ENCODE assay signal across 21 cellular contexts in the genomic region with DNA sequence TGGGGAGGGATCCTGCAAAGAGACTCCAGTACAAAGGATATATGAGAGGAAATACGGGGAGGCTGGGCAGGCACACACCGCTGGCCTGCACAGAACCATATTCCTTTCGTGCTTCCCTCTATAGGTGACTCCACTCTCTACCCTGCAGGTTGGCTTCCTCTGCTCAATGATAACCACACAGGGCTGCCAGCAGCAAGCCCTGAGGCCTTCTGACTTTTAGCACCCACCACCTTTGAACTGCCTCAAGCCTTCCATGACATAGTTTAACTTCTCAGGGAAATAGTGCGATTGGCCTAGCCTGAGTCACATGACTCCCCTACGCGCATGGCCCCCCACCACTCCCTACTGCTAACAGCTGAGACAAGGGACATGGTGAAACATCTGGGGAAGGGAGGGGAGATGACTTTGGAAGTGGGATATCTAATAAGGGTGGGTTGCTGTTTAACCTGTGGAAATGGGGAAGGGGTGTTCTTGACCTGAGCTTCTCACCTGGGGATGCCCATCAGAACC. TPM values are rescaled to one million over a fixed set of nuclear protein-coding genes. Genes with fewer than 3 reads are reported as not detected.
DNase-seq lines count a peak whose midpoint lies in the region; ATAC-seq, FAIRE-seq and TF ChIP-seq lines count a peak whose summit lies in the region.
"Had no signal": no experiment of that assay in that cellular context is flagged by ENCODE, and none has a peak within 500 bp of the region (broad histone marks: within the 10 kb centered on the region; RNA-seq: fewer than 3 reads in every experiment).

No MANE protein-coding gene starts in this region.

- no peak overlapping the region for H3K56ac ChIP-seq in IMR-90 (ENCODE audit: extremely low read depth, insufficient read depth, low read length)

- dilution Hi-C loops in IMR-90 (cut with HindIII; ENCODE audit: low sequenced_read_pairs, unreplicated experiment) = no loop called here

- TF ChIP-seq EP300 in K562 (IDR thresholded peaks at IDR 0.05; ENCODE audit: low read length) = no peak

- no peaks in the 10 kb centered on the region for H3K27me3 ChIP-seq in IMR-90 (ENCODE audit: control insufficient read depth, insufficient read depth, low read length)
- 0 out of 5 replicates have a peak, but pooled peaks cover 0 to 5% of the 10 kb centered on the region in 2 experiments for H3K27me3 ChIP-seq in K562 (ENCODE audit: control insufficient read depth in 2 of 2, insufficient read depth in 2 of 2, low read length in 2 of 2)
- H3K27me3 ChIP-seq in gastrocnemius medialis = no peaks in the 10 kb centered on the region
- no peaks in the 10 kb centered on the region for H3K27me3 ChIP-seq in dorsolateral prefrontal cortex
- H3K27me3 ChIP-seq: stomach, vagina had no signal

- no peak overlapping the region for H2AK9ac ChIP-seq in IMR-90 (replicated peaks; ENCODE audit: low read depth, low read length, poor library complexity)

- no peak overlapping the region for H4K5ac ChIP-seq in IMR-90 (ENCODE audit: low read depth, low read length)

- H2BK20ac ChIP-seq in IMR-90 (ENCODE audit: low read depth, low read length) = peak overlapping the region; percentile 3; the same call in 1 of the 2 replicates

- H3K4me1 ChIP-seq in IMR-90 (ENCODE audit: control insufficient read depth, insufficient read depth, low read length) (peaks cover 14% of the 10 kb centered on the region), K562 (replicated peaks in 1 of 2; ENCODE audit: control insufficient read depth in 2 of 2, insufficient read depth in 2 of 2, low read length in 2 of 2) (peaks cover 0 to 19% of the 10 kb centered on the region in 2 experiments; a peak in 2 of 5 replicates), gastrocnemius medialis (peaks cover 11 to 22% of the 10 kb centered on the region in 2 donors)

- intact Hi-C loops in IMR-90 (cut with micrococcal nuclease) (loop anchor here (5.0 to 10.0 kb wide), 4 partner anchors 115 to 427 kb away; no protein-coding TSS in a partner anchor), K562 (cut with micrococcal nuclease) (no loop called here), gastrocnemius medialis (cut with DNase I; ENCODE audit: low total_unique reads) (loop anchor here (2.0 to 10.0 kb wide), 5 partner anchors 83 to 537 kb away; partner anchors contain the start of gene TDP1), dorsolateral prefrontal cortex (cut with DNase I) (loop anchor here (5.0 to 10.0 kb wide), 8 partner anchors 115 to 497 kb away; no protein-coding TSS in a partner anchor)

- H4K91ac ChIP-seq in IMR-90 (ENCODE audit: insufficient read depth, low read depth, low read length) = no peak overlapping the region

- no peak overlapping the region for H3K4ac ChIP-seq in IMR-90 (ENCODE audit: low read depth, low read length)

- H3K4me3 ChIP-seq in IMR-90 (ENCODE audit: insufficient read depth, low read depth, low read length) (no peak overlapping the region), K562 (no peak overlapping the region), gastrocnemius medialis (no peak overlapping the region), dorsolateral prefrontal cortex (no peak overlapping the region)
- H3K4me3 ChIP-seq: PC-9, psoas muscle, stomach, vagina had no signal

- H3K9me3 ChIP-seq in IMR-90 (ENCODE audit: control insufficient read depth, insufficient read depth, low read length) (no peaks in the 10 kb centered on the region), K562 (replicated peaks; ENCODE audit: control insufficient read depth, insufficient read depth, low read depth, low read length) (no peaks in the 10 kb centered on the region), gastrocnemius medialis (no peaks in the 10 kb centered on the region)
- H3K9me3 ChIP-seq: Caco-2, psoas muscle, stomach, vagina had no signal

- H3K18ac ChIP-seq in IMR-90 (ENCODE audit: low read depth, low read length) = no peak overlapping the region

- H2AK5ac ChIP-seq in IMR-90 (ENCODE audit: low read depth, low read length) = no peak overlapping the region

- H3K4me2 ChIP-seq in IMR-90 (ENCODE audit: low read depth, low read length) (no peak overlapping the region), K562 (ENCODE audit: insufficient read depth, low read length) (no peak overlapping the region)
- H3K4me2 ChIP-seq: PC-9 had no signal

- TF ChIP-seq CTCF in IMR-90 (conservative IDR thresholded peaks at IDR 0.05; ENCODE audit: low read depth, low read length) = no peak
- TF ChIP-seq CTCF in K562 (IDR thresholded peaks at IDR 0.05 in 2 of 3, conservative IDR thresholded peaks at IDR 0.05 in 1 of 3; ENCODE audit: insufficient read depth in 2 of 3, low read depth in 1 of 3, low read length in 3 of 3) = no peak
- TF ChIP-seq CTCF in gastrocnemius medialis (IDR thresholded peaks at IDR 0.05 in 4 of 5, conservative IDR thresholded peaks at IDR 0.05 in 1 of 5) = no peak
- TF ChIP-seq CTCF in dorsolateral prefrontal cortex (IDR thresholded peaks at IDR 0.05 in 54 of 56, conservative IDR thresholded peaks at IDR 0.05 in 2 of 56; ENCODE audit: low read depth in 1 of 56, partially characterized antibody in 56 of 56) = no peak

- no peak for FAIRE-seq in K562 (lab: Jason Lieb, UNC)
- FAIRE-seq: frontal cortex had no signal

- H3K14ac ChIP-seq in IMR-90 (replicated peaks; ENCODE audit: low read depth, low read length) = no peak overlapping the region

- TF ChIP-seq POLR2A in IMR-90 (IDR thresholded peaks at IDR 0.05; ENCODE audit: low read depth, low read length) = no peak
- TF ChIP-seq POLR2A in K562 (conservative IDR thresholded peaks at IDR 0.05) = no peak
- no peak for TF ChIP-seq POLR2A in gastrocnemius medialis (IDR thresholded peaks at IDR 0.05)

- ATAC-seq in IMR-90 (ENCODE audit: low read depth) = no peak
- no peak for ATAC-seq in K562
- ATAC-seq in gastrocnemius medialis = no peak
- no peak for ATAC-seq in HG03521 (IDR thresholded peaks at IDR 0.05; ENCODE audit: unreplicated experiment)
- no peak for ATAC-seq in HG02571 (IDR thresholded peaks at IDR 0.05; ENCODE audit: unreplicated experiment)
- ATAC-seq: activated T-cell treated with anti-CD3 and anti-CD28 coated beads, Interleukin-2, amount 50 U/mL, for 72 hours; psoas muscle had no signal

- H4K8ac ChIP-seq in IMR-90 (ENCODE audit: low read depth in 2 of 2, low read length in 2 of 2) = no peak overlapping the region

- TF ChIP-seq RAD21 in IMR-90 (IDR thresholded peaks at IDR 0.05; ENCODE audit: low read length) = no peak
- TF ChIP-seq RAD21 in K562 (CRISPR knock-in tag; conservative IDR thresholded peaks at IDR 0.05 in 1 of 2, IDR thresholded peaks at IDR 0.05 in 1 of 2) = no peak

- no peaks in the 10 kb centered on the region for H4K20me1 ChIP-seq in IMR-90 (ENCODE audit: insufficient read depth, low read length)
- no peaks in the 10 kb centered on the region for H4K20me1 ChIP-seq in K562 (replicated peaks; ENCODE audit: control insufficient read depth, insufficient read depth, low read length)

- H2BK15ac ChIP-seq in IMR-90 (ENCODE audit: low read depth, low read length) = no peak overlapping the region

- in situ Hi-C loops in IMR-90 (cut with MboI; ENCODE audit: low sequenced_read_pairs) = loop anchor here (10.0 kb wide), 1 partner anchor 195 kb away; no protein-coding TSS in a partner anchor
- in situ Hi-C loops in K562 (cut with MboI) = no loop called here
- in situ Hi-C loops in gastrocnemius medialis (cut with MboI; ENCODE audit: low sequenced_read_pairs in 4 of 4) = loop anchor here in 3 of 4 donors (10.0 to 25.0 kb wide), 4 partner anchors 235 to 395 kb away; no protein-coding TSS in a partner anchor

- BruUV-seq in IMR-90 (replicated peaks; lab: Mats Ljungman, UMichigan) (no TSS peak), K562 (replicated peaks; lab: Mats Ljungman, UMichigan) (no TSS peak)

- H3K9ac ChIP-seq in IMR-90 (ENCODE audit: low read depth, low read length) (no peak overlapping the region), K562 (ENCODE audit: insufficient read depth in 1 of 2, low read depth in 2 of 2, low read length in 2 of 2) (no peak overlapping the region)

- peaks cover 6% of the 10 kb centered on the region for H3K9me1 ChIP-seq in IMR-90 (ENCODE audit: insufficient read depth, low read length)
- no peaks in the 10 kb centered on the region for H3K9me1 ChIP-seq in K562 (ENCODE audit: control insufficient read depth, insufficient read depth, low read length)

- H2AFZ ChIP-seq in IMR-90 (replicated peaks; ENCODE audit: low read length, poor library complexity) (no peak overlapping the region), K562 (ENCODE audit: low read depth, low read length) (no peak overlapping the region)
- H2AFZ ChIP-seq: PC-9 had no signal

- no peak overlapping the region for H3K23ac ChIP-seq in IMR-90 (ENCODE audit: low read depth, low read length)

- CTCF ChIA-PET in IMR-90 (lab: Yijun Ruan, JAX) (no interaction called here), K562 (lab: Yijun Ruan, JAX; ENCODE audit: low intra/inter-chr PET ratio) (no interaction called here)

- 0 out of 2 replicates have a peak, but pooled peaks cover 2% of the 10 kb centered on the region for H3K36me3 ChIP-seq in IMR-90 (ENCODE audit: control insufficient read depth, insufficient read depth, low read length)
- no peaks in the 10 kb centered on the region for H3K36me3 ChIP-seq in K562 (ENCODE audit: control insufficient read depth, insufficient read depth, low read length)
- H3K36me3 ChIP-seq in gastrocnemius medialis = no peaks in the 10 kb centered on the region
- H3K36me3 ChIP-seq: stomach, vagina had no signal

- H3K79me2 ChIP-seq in K562 (ENCODE audit: control insufficient read depth, insufficient read depth, low read length) = no peaks in the 10 kb centered on the region

- H3K27ac ChIP-seq in IMR-90 (ENCODE audit: insufficient read depth, low read length) = no peak overlapping the region
- no peak overlapping the region for H3K27ac ChIP-seq in K562 (ENCODE audit: extremely low read depth, low read depth, low read length)
- peak overlapping the region in 3 of 4 donors; percentile 95 to 97 (median 95) for H3K27ac ChIP-seq in gastrocnemius medialis
- peak overlapping the region in 8 of 59 donors; percentile 1 to 94 (median 32) for H3K27ac ChIP-seq in dorsolateral prefrontal cortex
- H3K27ac ChIP-seq: PC-9, vagina had no signal

- no peak overlapping the region for H2BK5ac ChIP-seq in IMR-90 (ENCODE audit: low read depth, low read length, poor library complexity, severe bottlenecking)

- peaks cover 21 to 48% of the 10 kb centered on the region in 2 experiments for H3K79me1 ChIP-seq in IMR-90 (ENCODE audit: low read depth in 1 of 2, low read length in 2 of 2)

- no peak overlapping the region for H2BK120ac ChIP-seq in IMR-90 (ENCODE audit: low read depth, low read length)

- no CpG with 5 or more reads among the region's 6 CpGs for WGBS in IMR-90 (ENCODE audit: extremely low coverage in 2 of 2, insufficient read length in 1 of 2), 2 experiments
- WGBS in K562 (ENCODE audit: insufficient coverage, low coverage, missing lambda C conversion rate) = 33% methylated on average over 5 of the region's 6 CpGs

- POLR2A ChIA-PET in IMR-90 (lab: Charles Lee; ENCODE audit: unreplicated experiment) = no interaction called here
- POLR2A ChIA-PET in K562 (lab: Yijun Ruan, JAX) = no interaction called here

- peak; percentile 21 for DNase-seq in activated CD4-positive, alpha-beta T cell treated with anti-CD3 and anti-CD28 coated beads for 48 hours
- no peak for DNase-seq in activated CD4-positive, alpha-beta T cell treated with anti-CD3 and anti-CD28 coated beads, Interleukin-2, amount 50 U/mL, for 48 hours
- DNase-seq in IMR-90 = no peak
- DNase-seq in K562 (ENCODE audit: extremely low read depth in 1 of 4, low spot score in 3 of 4) = no peak
- DNase-seq in gastrocnemius medialis = no peak
- no peak for DNase-seq in dorsolateral prefrontal cortex
- DNase-seq: activated CD4-positive, alpha-beta T cell treated with anti-CD3 and anti-CD28 coated beads, Interleukin-2, amount 50 U/mL, for 4 hours; activated T-cell treated with anti-CD3 and anti-CD28 coated beads, Interleukin-2, amount 50 U/mL, for 72 hours; anterior cingulate cortex; Caco-2; cerebellar nuclear complex; H7; NCI-H1694; NCI-H446 treated with DMSO at 0.1 percent for 48 hours; PC-9; psoas muscle; stomach had no signal

RNA-seq across cellular contexts. Expression of gene FOXN3, which starts 3.0 kb away (rescaled TPM):
- total RNA-seq in IMR-90 (2012; rRNA removed) (32.5 and 33.7 TPM in 2 replicates), K562 (2014; rRNA removed) (0.50 and 2.0 TPM in 2 replicates), K562 (2014; rRNA removed; fragmentation: Illumina TruSeq; extraction: Trizol) (0.35 and 0.36 TPM in 2 replicates), K562 (2015; rRNA removed; fragmentation: Illumina TruSeq; extraction: Trizol) (0.40 and 0.57 TPM in 2 replicates), K562 (2021) (1.3 and 1.7 TPM in 2 replicates), gastrocnemius medialis (100 to 1,000 TPM in 3 of 4 donors, 10 to 100 TPM in 1; 99.6 to 172 (median 103) TPM), dorsolateral prefrontal cortex (100 to 1,000 TPM in 6 of 120 experiments, 10 to 100 TPM in 114; 44.6 to 136 (median 70.8) TPM)
- polyA plus RNA-seq in IMR-90 (2012; rRNA removed) (22.6 and 23.5 TPM in 2 replicates), K562 (2011; rRNA removed) (0.36 and 0.79 TPM in 2 replicates), K562 (2014; fragmentation: Illumina TruSeq; extraction: Trizol) (0.55 and 0.66 TPM in 2 replicates), K562 (2014; fragmentation: Nextera tagmentation; extraction: Ambion mirVana) (under 1 TPM; 0.07 to 0.39 TPM), K562 (2014; rRNA removed) (0.32 and 0.57 TPM in 2 replicates)
- polyA plus RNA-seq in IMR-90 (2012; cell fraction: cytosol; rRNA removed) = 13.7 and 16.8 TPM in 2 replicates
- polyA plus RNA-seq in IMR-90 (2012; cell fraction: nucleus; rRNA removed; ENCODE audit: low replicate concordance) = 13.3 and 17.3 TPM in 2 replicates
- total RNA-seq in K562 (2011; cell fraction: chromatin; rRNA removed; ENCODE audit: low replicate concordance) = 3.1 and 4.8 TPM in 2 replicates
- 1.8 and 2.0 TPM in 2 replicates for total RNA-seq in K562 (2011; cell fraction: nucleolus; rRNA removed)
- 2.7 and 3.7 TPM in 2 replicates for total RNA-seq in K562 (2011; cell fraction: nucleoplasm; rRNA removed)
- 0.15 and 0.29 TPM in 2 replicates for polyA plus RNA-seq in K562 (2011; cell fraction: cytosol; rRNA removed)
- polyA plus RNA-seq in K562 (2011; cell fraction: nucleus; rRNA removed) = 0.24 and 0.34 TPM in 2 replicates
- polyA plus RNA-seq in K562 (2012) = 0.59 and 1.4 TPM in 2 replicates
- 0.42 and 0.48 TPM in 2 replicates for polyA minus RNA-seq in K562 (2011; rRNA and poly(A)+ RNA removed)
- polyA minus RNA-seq in K562 (2011; cell fraction: cytosol; rRNA and poly(A)+ RNA removed) = 0.29 and 1.5 TPM in 2 replicates
- 0.78 and 1.2 TPM in 2 replicates for polyA minus RNA-seq in K562 (2011; cell fraction: nucleus; rRNA and poly(A)+ RNA removed)

Comparison
In these comparisons a context has a peak if more than half of its experiments do, and no peak if none do; other contexts are left out.
1. H3K27ac ChIP-seq: peak in gastrocnemius medialis (3 of 4); none in IMR-90 (single experiment) and K562 (single experiment).